ENCODE assay signal across 1 cellular context in genomic region chr4:183429489-183429888, GRCh38.
TF ChIP-seq lines count a peak whose summit lies in the region.

No MANE protein-coding gene starts in this region.

TF ChIP-seq in HepG2, 621 proteins besides CTCF, POLR2A, EP300 and RAD21:
- TF ChIP-seq, protein P1, sequence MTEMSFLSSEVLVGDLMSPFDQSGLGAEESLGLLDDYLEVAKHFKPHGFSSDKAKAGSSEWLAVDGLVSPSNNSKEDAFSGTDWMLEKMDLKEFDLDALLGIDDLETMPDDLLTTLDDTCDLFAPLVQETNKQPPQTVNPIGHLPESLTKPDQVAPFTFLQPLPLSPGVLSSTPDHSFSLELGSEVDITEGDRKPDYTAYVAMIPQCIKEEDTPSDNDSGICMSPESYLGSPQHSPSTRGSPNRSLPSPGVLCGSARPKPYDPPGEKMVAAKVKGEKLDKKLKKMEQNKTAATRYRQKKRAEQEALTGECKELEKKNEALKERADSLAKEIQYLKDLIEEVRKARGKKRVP (CRISPR knock-in tag; IDR thresholded peaks at IDR 0.05): no peak
- TF ChIP-seq CENPX (CRISPR knock-in tag; IDR thresholded peaks at IDR 0.05) (no peak), ZNF354B (CRISPR knock-in tag; IDR thresholded peaks at IDR 0.05) (no peak), DNMT1 (CRISPR knock-in tag; IDR thresholded peaks at IDR 0.05) (no peak), TARDBP (CRISPR knock-in tag; IDR thresholded peaks at IDR 0.05) (no peak), JUND (CRISPR knock-in tag; IDR thresholded peaks at IDR 0.05) (no peak), ZNF20 (CRISPR knock-in tag; IDR thresholded peaks at IDR 0.05) (no peak)
- TF ChIP-seq, protein P2, sequence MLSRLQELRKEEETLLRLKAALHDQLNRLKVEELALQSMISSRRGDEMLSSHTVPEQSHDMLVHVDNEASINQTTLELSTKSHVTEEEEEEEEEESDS (CRISPR knock-in tag; IDR thresholded peaks at IDR 0.05; ENCODE audit: borderline replicate concordance): no peak
TF ChIP-seq in HepG2: peak in this region for 0.
